8 cellular contexts compared by ENCODE assay signal in the genomic region with DNA sequence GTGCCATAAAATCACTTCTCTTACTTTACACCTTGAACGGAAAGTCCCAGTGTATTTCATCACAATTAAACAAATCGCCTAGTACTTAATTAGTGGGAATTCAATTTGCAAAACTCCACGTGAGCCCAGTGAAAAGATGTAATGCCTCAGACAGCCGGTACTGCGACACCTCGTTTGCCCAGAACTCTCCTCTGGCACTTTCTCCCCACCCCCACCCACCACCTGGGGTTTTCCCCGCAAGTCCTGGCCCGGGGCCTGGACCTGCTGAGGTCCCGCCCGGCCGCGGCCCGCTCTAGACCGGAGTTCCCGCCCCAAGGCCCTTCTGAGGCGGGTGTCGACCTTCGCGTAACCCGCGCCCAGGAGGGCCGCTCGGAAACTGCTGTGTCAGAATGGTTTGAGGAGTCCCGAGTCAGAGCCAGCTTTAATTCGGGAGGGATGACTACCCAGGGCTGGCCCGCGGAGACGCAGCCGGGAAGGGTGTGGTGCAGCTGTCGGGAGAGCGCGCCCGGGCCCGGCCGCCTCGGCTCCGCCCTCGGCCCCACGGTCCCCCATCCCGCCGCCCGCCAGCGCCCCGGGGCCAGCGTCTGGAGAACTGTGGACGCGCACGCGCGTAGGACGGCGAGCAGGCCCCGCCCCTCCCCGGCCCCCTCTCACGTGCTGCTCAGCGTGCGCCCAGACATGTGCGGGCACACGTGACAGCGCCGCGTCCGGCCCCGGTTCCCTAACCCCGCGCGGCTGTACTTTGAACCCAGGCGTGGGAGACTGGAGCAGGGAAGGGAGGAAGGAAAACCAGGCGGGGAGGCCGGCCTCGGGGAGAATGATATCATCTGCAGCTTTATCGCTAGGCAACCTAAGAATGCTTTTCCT. TPM values are rescaled to one million over a fixed set of nuclear protein-coding genes. Genes with fewer than 3 reads are reported as not detected.
A peak's percentile ranks its signal among the peaks of the same experiment; 100 is the strongest.
DNase-seq lines count a peak whose midpoint lies in the region; ATAC-seq and TF ChIP-seq lines count a peak whose summit lies in the region.

No MANE protein-coding gene starts in this region.

- H3K9me3 ChIP-seq in hepatocyte (ENCODE audit: low read depth) (no peaks in the 10 kb centered on the region), aorta (ENCODE audit: control insufficient read depth, low read length) (no peaks in the 10 kb centered on the region)

- H3K36me3 ChIP-seq in hepatocyte (replicated peaks; ENCODE audit: insufficient read depth, low read depth) (no peaks in the 10 kb centered on the region), rectal smooth muscle tissue (ENCODE audit: control insufficient read depth, insufficient read depth, low read length) (no peaks in the 10 kb centered on the region), aorta (ENCODE audit: control insufficient read depth in 1 of 2, insufficient read depth in 2 of 2, low read length in 1 of 2) (no peaks in the 10 kb centered on the region)

- no peaks in the 10 kb centered on the region for H4K20me1 ChIP-seq in hepatocyte (ENCODE audit: insufficient read depth, poor library complexity, severe bottlenecking)

- H3K27ac ChIP-seq in hepatocyte (peak overlapping the region; percentile 93), rectal smooth muscle tissue (ENCODE audit: low read depth, low read length) (peak overlapping the region; percentile 97), aorta (ENCODE audit: low read depth in 1 of 2, low read length in 2 of 2) (peak overlapping the region; percentile 86 to 98)

- peak overlapping the region; percentile 83 for H3K4me2 ChIP-seq in hepatocyte

- intact Hi-C loops in aorta (cut with DNase I), result loop anchor here in 1 of 2 donors (5.0 to 10.0 kb wide), 2 partner anchors 149 to 408 kb away; no protein-coding TSS in a partner anchor

- no peaks in the 10 kb centered on the region for H3K9me2 ChIP-seq in hepatocyte (replicated peaks; ENCODE audit: insufficient read depth)

- H3K27ac Mint-ChIP-seq in T-helper 2 cell treated with Interferon-gamma antibody and Interleukin-4, amounts not matched to agents 5 μg/mL and 100 μg/mL, for 36 hours, result no peak overlapping the region

- peaks cover 78% of the 10 kb centered on the region for H3K27me3 Mint-ChIP-seq in T-helper 2 cell treated with Interferon-gamma antibody and Interleukin-4, amounts not matched to agents 5 μg/mL and 100 μg/mL, for 36 hours (ENCODE audit: low read depth)

- peak overlapping the region; percentile 54 for H3K9ac ChIP-seq in rectal smooth muscle tissue (ENCODE audit: low read length)

- ATAC-seq in aorta (ENCODE audit: low FRiP score), result peak; percentile 95

- H3K4me1 ChIP-seq in hepatocyte (ENCODE audit: insufficient read depth) (peaks cover 15% of the 10 kb centered on the region), rectal smooth muscle tissue (ENCODE audit: control insufficient read depth, insufficient read depth, low read length) (peaks cover 19% of the 10 kb centered on the region), aorta (ENCODE audit: control insufficient read depth in 1 of 2, insufficient read depth in 2 of 2, low read length in 2 of 2) (no peaks in the 10 kb centered on the region)

- peak overlapping the region; percentile 64 for H3K4me3 Mint-ChIP-seq in T-helper 2 cell treated with Interferon-gamma antibody and Interleukin-4, amounts not matched to agents 5 μg/mL and 100 μg/mL, for 36 hours

- 2% methylated on average over 46 of the region's 72 CpGs for WGBS in hepatocyte (ENCODE audit: low lambda C conversion rate, missing lambda C conversion rate)
- 0 to 1% methylated on average over 57 to 72 of the region's 72 CpGs for WGBS in aorta, 2 donors

- 0 out of 2 replicates have a peak, but pooled peaks have one; percentile 8 for TF ChIP-seq CTCF in LNCaP clone FGC (IDR thresholded peaks at IDR 0.05; ENCODE audit: control insufficient read depth, extremely low read depth, insufficient read depth)
- peak; percentile 38 for TF ChIP-seq CTCF in hepatocyte (IDR thresholded peaks at IDR 0.05; ENCODE audit: poor library complexity)

- no peaks in the 10 kb centered on the region for H3K36me3 Mint-ChIP-seq in T-helper 2 cell treated with Interferon-gamma antibody and Interleukin-4, amounts not matched to agents 5 μg/mL and 100 μg/mL, for 36 hours (ENCODE audit: low read depth)

- peak; percentile 59 for DNase-seq in GM04503 (ENCODE audit: low read depth)
- DNase-seq in GOT3 (lab: John Stamatoyannopoulos, UW), result peak; percentile 53
- DNase-seq in LNCaP clone FGC (ENCODE audit: low read depth), result no peak
- peak; percentile 52 for DNase-seq in T-helper 2 cell treated with Interferon-gamma antibody and Interleukin-4, amounts not matched to agents 5 μg/mL and 100 μg/mL, for 36 hours (ENCODE audit: low spot score)
- DNase-seq in astrocyte of the hippocampus (ENCODE audit: low read depth, low spot score), result peak; percentile 93
- peak; percentile 96 for DNase-seq in hepatocyte (ENCODE audit: low spot score)
- DNase-seq in aorta, result peak; percentile 96 to 97

- peak overlapping the region; percentile 49 for H2AFZ ChIP-seq in hepatocyte

- H3K4me3 ChIP-seq in LNCaP clone FGC (ENCODE audit: low read depth, low read length) (peak overlapping the region; percentile 47), hepatocyte (peak overlapping the region; percentile 23), rectal smooth muscle tissue (ENCODE audit: low read length) (peak overlapping the region; percentile 72), aorta (ENCODE audit: low read length in 2 of 2) (peak overlapping the region; percentile 36 to 60)

- H3K9me3 Mint-ChIP-seq in T-helper 2 cell treated with Interferon-gamma antibody and Interleukin-4, amounts not matched to agents 5 μg/mL and 100 μg/mL, for 36 hours, result no peaks in the 10 kb centered on the region

- no peaks in the 10 kb centered on the region for H3K27me3 ChIP-seq in hepatocyte
- H3K27me3 ChIP-seq in rectal smooth muscle tissue (ENCODE audit: control insufficient read depth, insufficient read depth, low read length), result no peaks in the 10 kb centered on the region
- no peaks in the 10 kb centered on the region for H3K27me3 ChIP-seq in aorta (ENCODE audit: control insufficient read depth in 1 of 2, insufficient read depth in 2 of 2, low read length in 1 of 2)

- no peaks in the 10 kb centered on the region for H3K79me2 ChIP-seq in hepatocyte

- H3K4me1 Mint-ChIP-seq in T-helper 2 cell treated with Interferon-gamma antibody and Interleukin-4, amounts not matched to agents 5 μg/mL and 100 μg/mL, for 36 hours (ENCODE audit: low read depth), result peaks cover 5% of the 10 kb centered on the region

RNA-seq across cellular contexts. Expression of gene BHLHE41, which starts 10.8 kb away (rescaled TPM):
- 1.6 and 2.4 TPM in 2 replicates for total RNA-seq in hepatocyte
- polyA plus RNA-seq in hepatocyte, result 3.6 and 4.9 TPM in 2 replicates
- 10 to 100 TPM; 12.0 to 49.9 TPM for total RNA-seq in aorta
- polyA plus RNA-seq in aorta, result 1 to 10 TPM; 4.3 to 6.3 TPM
